8 cellular contexts compared by ENCODE assay signal in genomic region chr4:108172231-108172779, GRCh38. TPM values are rescaled to one million over a fixed set of nuclear protein-coding genes. Genes with fewer than 3 reads are reported as not detected.
DNase-seq lines count a peak whose midpoint lies in the region; ATAC-seq and TF ChIP-seq lines count a peak whose summit lies in the region.

No MANE protein-coding gene starts in this region.

- peak overlapping the region; percentile 70 for H3K4me3 Mint-ChIP-seq in GM23338
- peak overlapping the region; percentile 83 for H3K4me3 Mint-ChIP-seq in chondrocyte (ENCODE audit: unreplicated experiment)
- H3K4me3 Mint-ChIP-seq in mesothelial cell of epicardium, result peak overlapping the region; percentile 72

- TF ChIP-seq CTCF in GM23338 (conservative IDR thresholded peaks at IDR 0.05; ENCODE audit: low read depth in 2 of 2), result no peak
- peak; percentile 18; the same call in 1 of the 2 replicates for TF ChIP-seq CTCF in Panc1 (IDR thresholded peaks at IDR 0.05)
- TF ChIP-seq CTCF in chondrocyte (IDR thresholded peaks at IDR 0.05), result peak; percentile 51
- TF ChIP-seq CTCF in mesothelial cell of epicardium (IDR thresholded peaks at IDR 0.05; ENCODE audit: unreplicated experiment), result no peak
- peak; percentile 27 for TF ChIP-seq CTCF in upper lobe of right lung (IDR thresholded peaks at IDR 0.05)

- H3K4me2 ChIP-seq in GM23338, result peak overlapping the region; percentile 96

- H3K27me3 ChIP-seq in GM23338 (ENCODE audit: insufficient read depth) (peaks cover 97% of the 10 kb centered on the region), Panc1 (ENCODE audit: control insufficient read depth, insufficient read depth, low read length) (peaks cover 29% of the 10 kb centered on the region), upper lobe of right lung (peaks cover 50% of the 10 kb centered on the region)

- peaks cover 23% of the 10 kb centered on the region for H4K20me1 ChIP-seq in GM23338 (replicated peaks; ENCODE audit: insufficient read depth)

- H3K36me3 ChIP-seq in GM23338 (ENCODE audit: insufficient read depth) (no peaks in the 10 kb centered on the region), Panc1 (ENCODE audit: control insufficient read depth, insufficient read depth, low read length) (no peaks in the 10 kb centered on the region), upper lobe of right lung (no peaks in the 10 kb centered on the region)

- peak; percentile 13 for ATAC-seq in GM23338
- peak; percentile 41; the same call in 1 of the 2 replicates for ATAC-seq in Panc1
- ATAC-seq in upper lobe of right lung, result peak; percentile 59

- peak overlapping the region; percentile 74 for H2AFZ ChIP-seq in GM23338

- H3K9me3 Mint-ChIP-seq in GM23338 (peaks cover 3% of the 10 kb centered on the region; the same call in 1 of the 3 replicates), chondrocyte (ENCODE audit: low read depth) (no peaks in the 10 kb centered on the region), mesothelial cell of epicardium (no peaks in the 10 kb centered on the region)

- peaks cover 37% of the 10 kb centered on the region for H3K4me1 ChIP-seq in GM23338 (ENCODE audit: insufficient read depth)
- H3K4me1 ChIP-seq in Panc1 (ENCODE audit: control insufficient read depth, insufficient read depth, low read length), result no peaks in the 10 kb centered on the region
- H3K4me1 ChIP-seq in upper lobe of right lung, result peaks cover 12% of the 10 kb centered on the region

- H3K4me1 Mint-ChIP-seq in GM23338, result peaks cover 37% of the 10 kb centered on the region
- H3K4me1 Mint-ChIP-seq in chondrocyte (ENCODE audit: low read depth), result peaks cover 27% of the 10 kb centered on the region
- peaks cover 46% of the 10 kb centered on the region for H3K4me1 Mint-ChIP-seq in mesothelial cell of epicardium

- POLR2A ChIA-PET in Panc1 (lab: Charles Lee), result no interaction called here

- H3K27ac ChIP-seq in GM23338 (ENCODE audit: low read depth) (no peak overlapping the region), Panc1 (ENCODE audit: low read length) (no peak overlapping the region), upper lobe of right lung (peak overlapping the region; percentile 79)

- CTCF ChIA-PET in Panc1 (lab: Charles Lee), result no interaction called here

- intact Hi-C loops in Panc1 (cut with micrococcal nuclease; ENCODE audit: unreplicated experiment), result no loop called here
- intact Hi-C loops in upper lobe of right lung (cut with DNase I), result no loop called here

- no peaks in the 10 kb centered on the region for H3K79me2 ChIP-seq in GM23338 (replicated peaks; ENCODE audit: insufficient read depth)

- no peak overlapping the region for H3K27ac Mint-ChIP-seq in GM23338
- H3K27ac Mint-ChIP-seq in chondrocyte (ENCODE audit: unreplicated experiment), result no peak overlapping the region
- peak overlapping the region; percentile 89 for H3K27ac Mint-ChIP-seq in mesothelial cell of epicardium

- no peaks in the 10 kb centered on the region for H3K9me2 ChIP-seq in GM23338 (ENCODE audit: insufficient read depth)

- in situ Hi-C loops in Panc1 (cut with HindIII; ENCODE audit: low pct_unique_long_range_greater_than_20kb, low sequenced_read_pairs), result no loop called here

- H3K9me3 ChIP-seq in Panc1 (ENCODE audit: control insufficient read depth, insufficient read depth, low read depth, low read length) (no peaks in the 10 kb centered on the region), upper lobe of right lung (no peaks in the 10 kb centered on the region)

- peaks cover 36% of the 10 kb centered on the region for H3F3A ChIP-seq in GM23338 (replicated peaks; ENCODE audit: low read depth)

- H3K36me3 Mint-ChIP-seq in GM23338 (ENCODE audit: low read depth), result no peaks in the 10 kb centered on the region
- no peaks in the 10 kb centered on the region for H3K36me3 Mint-ChIP-seq in chondrocyte (ENCODE audit: low read depth)
- no peaks in the 10 kb centered on the region for H3K36me3 Mint-ChIP-seq in mesothelial cell of epicardium

- H3K4me3 ChIP-seq in GM23338 (peak overlapping the region; percentile 58), Panc1 (ENCODE audit: low read depth in 2 of 2, low read length in 2 of 2) (peak overlapping the region; percentile 26 to 51; a peak in 3 of 4 replicates), upper lobe of right lung (peak overlapping the region; percentile 68)

- H3K27me3 Mint-ChIP-seq in GM23338 (ENCODE audit: insufficient read depth, low read depth, poor library complexity) (peaks cover 79% of the 10 kb centered on the region), chondrocyte (ENCODE audit: low read depth) (peaks cover 38% of the 10 kb centered on the region), mesothelial cell of epicardium (ENCODE audit: low read depth) (peaks cover 26% of the 10 kb centered on the region)

- no TSS peak for BruUV-seq in Panc1 (replicated peaks; lab: Mats Ljungman, UMichigan)

- peak; percentile 21 for DNase-seq in EL
- peak; percentile 33 for DNase-seq in GM23338 (ENCODE audit: low spot score)
- DNase-seq in Panc1 (ENCODE audit: low read depth, low spot score), result no peak
- DNase-seq in chondrocyte (ENCODE audit: low spot score), result no peak
- DNase-seq in mesothelial cell of epicardium (ENCODE audit: low spot score in 2 of 2, unreplicated experiment in 2 of 2), result peak; percentile 31 to 66
- DNase-seq in upper lobe of right lung, result peak; percentile 67
- DNase-seq in AG20443 (ENCODE audit: low spot score), result no peak
- DNase-seq in middle frontal gyrus (ENCODE audit: extremely low spot score, low spot score), result no peak

TF ChIP-seq in GM23338, 12 proteins besides CTCF, POLR2A, EP300 and RAD21:
- TF ChIP-seq EZH2phosphoT487 (IDR thresholded peaks at IDR 0.05; ENCODE audit: unreplicated experiment) (peak; percentile 47), EZH2 (IDR thresholded peaks at IDR 0.05; ENCODE audit: low read depth, unreplicated experiment) (peak; percentile 94), ETS1 (IDR thresholded peaks at IDR 0.05) (no peak)

RNA-seq across cellular contexts. Expression of gene LEF1, which starts 3.6 kb away (rescaled TPM):
- 0.23 and 0.73 TPM in 2 replicates for total RNA-seq in GM23338 (2014; rRNA removed; shearing (Covaris generic))
- polyA plus RNA-seq in GM23338 (2016; fragmentation: Nextera tagmentation; extraction: Ambion mirVana), result 0.50 and 1.0 TPM in 2 replicates
- total RNA-seq in Panc1 (2021; ENCODE audit: unreplicated experiment) (0.54 TPM), chondrocyte (2.8 to 4.6 TPM (median 3.1 TPM) in 3 replicates), mesothelial cell of epicardium (72.4 to 76.8 TPM (median 76.6 TPM) in 3 replicates), upper lobe of right lung (9.1 TPM)
- 0.21 TPM for polyA plus RNA-seq in Panc1 (2012; ENCODE audit: insufficient read length)

Comparison
In these comparisons a context has a peak if more than half of its experiments do, and no peak if none do; other contexts are left out.
1. DNase-seq: peak in EL (single experiment), GM23338 (single experiment), mesothelial cell of epicardium (2 of 2) and upper lobe of right lung (single experiment); none in Panc1 (single experiment), chondrocyte (single experiment), AG20443 (single experiment) and middle frontal gyrus (single experiment).
2. CTCF ChIP-seq: peak in Panc1 (single experiment), chondrocyte (single experiment) and upper lobe of right lung (single experiment); none in GM23338 (0 of 2) and mesothelial cell of epicardium (single experiment).
3. Peak in every context shown above with its lines, with median percentiles within 50 percentile points of each other: ATAC-seq, H3K4me3 ChIP-seq and H3K4me3 Mint-ChIP-seq.